ENCODE assay signal across 8 cellular contexts in genomic region chr15:85296615-85297402, GRCh38.
DNase-seq lines count a peak whose midpoint lies in the region; ATAC-seq, FAIRE-seq and TF ChIP-seq lines count a peak whose summit lies in the region.

No MANE protein-coding gene starts in this region.

- ATAC-seq in GM21786 (IDR thresholded peaks at IDR 0.05; ENCODE audit: unreplicated experiment) (peak; percentile 89), RWPE2 (ENCODE audit: low read depth) (peak; percentile 95), gastroesophageal sphincter (peak; percentile 93), pancreas (peak; percentile 97 to 99 (median 98))

- no peaks in the 10 kb centered on the region for H3K9me3 Mint-ChIP-seq in type B pancreatic cell

- no peaks in the 10 kb centered on the region for H3K27me3 ChIP-seq in RWPE2 (ENCODE audit: insufficient read depth, poor library complexity, severe bottlenecking)
- peaks cover 6% of the 10 kb centered on the region for H3K27me3 ChIP-seq in gastroesophageal sphincter
- H3K27me3 ChIP-seq in pancreas, result no peaks in the 10 kb centered on the region

- H3K27ac Mint-ChIP-seq in type B pancreatic cell, result no peak overlapping the region

- TF ChIP-seq POLR2A in gastroesophageal sphincter (IDR thresholded peaks at IDR 0.05), result no peak

- H3K4me1 ChIP-seq in RWPE2 (ENCODE audit: insufficient read depth, poor library complexity, severe bottlenecking), result no peaks in the 10 kb centered on the region
- peaks cover 0 to 12% (median 0%) of the 10 kb centered on the region in 3 donors for H3K4me1 ChIP-seq in gastroesophageal sphincter
- peaks cover 0 to 4% (median 0%) of the 10 kb centered on the region in 3 donors for H3K4me1 ChIP-seq in pancreas

- TF ChIP-seq EP300 in gastroesophageal sphincter (IDR thresholded peaks at IDR 0.05), result no peak

- WGBS in gastroesophageal sphincter (ENCODE audit: low coverage in 1 of 2), 2 donors, result 11 to 25% methylated on average over 7 to 12 of the region's 14 CpGs
- WGBS in pancreas, 2 donors, result 16 to 18% methylated on average over 14 of the region's 14 CpGs

- DNase-seq in ELR (ENCODE audit: low read depth), result peak; percentile 82
- DNase-seq in Kasumi-1 (lab: John Stamatoyannopoulos, UW), result peak; percentile 87 to 88
- DNase-seq in RWPE2 (ENCODE audit: low spot score), result no peak
- DNase-seq in activated effector memory CD4-positive, alpha-beta T cell treated with anti-CD3 and anti-CD28 coated beads, Interleukin-2, amount 50 U/mL, for 16 hours, result peak; percentile 82
- DNase-seq in pancreas, result peak in 5 of 6 donors; percentile 34 to 80 (median 60)
- DNase-seq in type B pancreatic cell (ENCODE audit: extremely low spot score, unreplicated experiment), result no peak

- intact Hi-C loops in pancreas (cut with DNase I), result loop anchor here in 1 of 3 donors (10.0 kb wide), 1 partner anchor 208 kb away; no protein-coding TSS in a partner anchor

- no peaks in the 10 kb centered on the region for H3K9me3 ChIP-seq in RWPE2 (ENCODE audit: severe bottlenecking)
- no peaks in the 10 kb centered on the region for H3K9me3 ChIP-seq in gastroesophageal sphincter
- H3K9me3 ChIP-seq in pancreas, result no peaks in the 10 kb centered on the region

- H3K27ac ChIP-seq in RWPE2 (ENCODE audit: poor library complexity, severe bottlenecking) (no peak overlapping the region), gastroesophageal sphincter (peak overlapping the region in 3 of 4 donors; percentile 30 to 59 (median 35)), pancreas (no peak overlapping the region)

- TF ChIP-seq CTCF in RWPE2 (IDR thresholded peaks at IDR 0.05; ENCODE audit: poor library complexity, severe bottlenecking) (peak; percentile 99), gastroesophageal sphincter (IDR thresholded peaks at IDR 0.05) (peak; percentile 49 to 84 (median 78)), pancreas (IDR thresholded peaks at IDR 0.05) (peak; percentile 26 to 61 (median 50)), type B pancreatic cell (conservative IDR thresholded peaks at IDR 0.05) (peak; percentile 81)

- peaks cover 14% of the 10 kb centered on the region for H3K4me1 Mint-ChIP-seq in type B pancreatic cell (ENCODE audit: unreplicated experiment)

- no peaks in the 10 kb centered on the region for H3K36me3 ChIP-seq in RWPE2 (ENCODE audit: low read depth)
- H3K36me3 ChIP-seq in gastroesophageal sphincter, result no peaks in the 10 kb centered on the region
- H3K36me3 ChIP-seq in pancreas, result no peaks in the 10 kb centered on the region

- peak overlapping the region; percentile 79 for H3K4me3 Mint-ChIP-seq in type B pancreatic cell

- H3K4me3 ChIP-seq in RWPE2 (ENCODE audit: severe bottlenecking), result no peak overlapping the region
- H3K4me3 ChIP-seq in gastroesophageal sphincter, result peak overlapping the region in 1 of 2 donors; percentile 40
- H3K4me3 ChIP-seq in pancreas, result no peak overlapping the region

- H3K27me3 Mint-ChIP-seq in type B pancreatic cell, result peaks cover 11% of the 10 kb centered on the region

- H3K36me3 Mint-ChIP-seq in type B pancreatic cell, result no peaks in the 10 kb centered on the region

- no peak for FAIRE-seq in pancreas (lab: Jason Lieb, UNC)

Comparison
In these comparisons a context has a peak if more than half of its experiments do, and no peak if none do; other contexts are left out.
1. DNase-seq: peak in ELR (single experiment), Kasumi-1 (2 of 2), activated effector memory CD4-positive, alpha-beta T cell treated with anti-CD3 and anti-CD28 coated beads, Interleukin-2, amount 50 U/mL, for 16 hours (single experiment) and pancreas (5 of 6); none in RWPE2 (single experiment) and type B pancreatic cell (single experiment).
2. H3K27ac ChIP-seq: peak in gastroesophageal sphincter (3 of 4); none in RWPE2 (single experiment) and pancreas (0 of 4).
3. Peak in every context shown above with its lines, with median percentiles within 50 percentile points of each other: ATAC-seq and CTCF ChIP-seq.